ENCODE assay signal across 11 cellular contexts in genomic region chr7:23332881-23333612, GRCh38. TPM values are rescaled to one million over a fixed set of nuclear protein-coding genes. Genes with fewer than 3 reads are reported as not detected.
A peak's percentile ranks its signal among the peaks of the same experiment; 100 is the strongest.
DNase-seq lines count a peak whose midpoint lies in the region; ATAC-seq, FAIRE-seq and TF ChIP-seq lines count a peak whose summit lies in the region.
"Had no signal": no experiment of that assay in that cellular context is flagged by ENCODE, and none has a peak within 500 bp of the region (broad histone marks: within the 10 kb centered on the region; RNA-seq: fewer than 3 reads in every experiment).

No MANE protein-coding gene starts in this region.

- no peaks in the 10 kb centered on the region for H4K20me1 ChIP-seq in smooth muscle cell (ENCODE audit: low read depth)

- no peaks in the 10 kb centered on the region for H3K36me3 ChIP-seq in body of pancreas (replicated peaks in 1 of 2; ENCODE audit: insufficient read depth in 1 of 2, low read depth in 2 of 2)
- H3K36me3 ChIP-seq in smooth muscle cell (ENCODE audit: low read depth), result no peaks in the 10 kb centered on the region

- no peak overlapping the region for H2AFZ ChIP-seq in smooth muscle cell (ENCODE audit: low read depth)

- H3K9ac ChIP-seq in smooth muscle cell (ENCODE audit: low read depth), result peak overlapping the region; percentile 5

- WGBS in body of pancreas, 2 donors, result 7 to 11% methylated on average over 4 of the region's 4 CpGs
- WGBS in smooth muscle cell (ENCODE audit: low lambda C conversion rate), result 53% methylated on average over 4 of the region's 4 CpGs

- no peaks in the 10 kb centered on the region for H3K9me3 ChIP-seq in body of pancreas
- H3K9me3 ChIP-seq in smooth muscle cell (replicated peaks; ENCODE audit: low read depth), result no peaks in the 10 kb centered on the region

- no peaks in the 10 kb centered on the region for H3K79me2 ChIP-seq in smooth muscle cell (ENCODE audit: low read depth)

- DNase-seq in HTR-8/SVneo (ENCODE audit: insufficient read length, low spot score) (no peak), body of pancreas (peak in 3 of 4 donors; percentile 23 to 31 (median 27)), left ventricle myocardium superior (peak; percentile 32), smooth muscle cell (lab: John Stamatoyannopoulos, UW; ENCODE audit: unreplicated experiment) (no peak), ecto neural progenitor cell (ENCODE audit: low spot score) (no peak)
- no peak for DNase-seq in activated CD4-positive, CD25-positive, alpha-beta regulatory T cell treated with anti-CD3 and anti-CD28 coated beads, Interleukin-2, amount 50 U/mL, for 72 hours
- DNase-seq: activated CD4-positive, alpha-beta T cell treated with anti-CD3 and anti-CD28 coated beads for 48 hours; activated gamma-delta T cell treated with Interleukin-2 at 50 U/mL for 16 hours; nucleus accumbens; stimulated activated CD4-positive, alpha-beta T cell treated with anti-CD3 and anti-CD28 coated beads, Interleukin-2, amount 100 ng/mL, for 48 hours had no signal

- peak; percentile 49 for FAIRE-seq in HTR-8/SVneo (lab: Jason Lieb, UNC)

- H3K4me1 ChIP-seq in body of pancreas, result peaks cover 40% of the 10 kb centered on the region
- H3K4me1 ChIP-seq in smooth muscle cell (ENCODE audit: low read depth), result peaks cover 5% of the 10 kb centered on the region

- H3K4me2 ChIP-seq in smooth muscle cell, result peak overlapping the region; percentile 27

- TF ChIP-seq POLR2A in body of pancreas (IDR thresholded peaks at IDR 0.05), result no peak

- peak; percentile 49 for ATAC-seq in body of pancreas
- peak; percentile 78 for ATAC-seq in left ventricle myocardium superior
- ATAC-seq in GM21576 (IDR thresholded peaks at IDR 0.05; ENCODE audit: unreplicated experiment), result no peak

- intact Hi-C loops in body of pancreas (cut with DNase I) (no loop called here), left ventricle myocardium superior (cut with micrococcal nuclease) (no loop called here)

- no peak for TF ChIP-seq CTCF in body of pancreas (IDR thresholded peaks at IDR 0.05)
- TF ChIP-seq CTCF in smooth muscle cell (IDR thresholded peaks at IDR 0.05; ENCODE audit: borderline replicate concordance, insufficient read depth, poor library complexity, severe bottlenecking), result no peak

- H3K27ac ChIP-seq in body of pancreas (peak overlapping the region in 2 of 4 donors; percentile 47 to 48), smooth muscle cell (ENCODE audit: low read depth) (peak overlapping the region; percentile 71)

- H3K4me3 ChIP-seq in body of pancreas (no peak overlapping the region), smooth muscle cell (no peak overlapping the region)

- H3K27me3 ChIP-seq in body of pancreas (peaks cover 0 to 3% of the 10 kb centered on the region in 2 donors), smooth muscle cell (ENCODE audit: low read depth) (no peaks in the 10 kb centered on the region)

- peaks cover 6% of the 10 kb centered on the region for H3F3A ChIP-seq in smooth muscle cell (ENCODE audit: low read depth)

RNA-seq across cellular contexts. Expression of gene MALSU1, which starts 33.9 kb away (rescaled TPM):
- total RNA-seq in body of pancreas, result 10 to 100 TPM in 1 of 2 donors, 1 to 10 TPM in 1; 6.3 to 57.9 TPM
- total RNA-seq in left ventricle myocardium superior, result 123 TPM
- total RNA-seq in smooth muscle cell, result 77.7 and 89.8 TPM in 2 replicates
- 107 and 110 TPM in 2 replicates for polyA plus RNA-seq in smooth muscle cell

Comparison
In these comparisons a context has a peak if more than half of its experiments do, and no peak if none do; other contexts are left out.
1. DNase-seq: peak in body of pancreas (3 of 4) and left ventricle myocardium superior (single experiment); none in HTR-8/SVneo (single experiment), smooth muscle cell (single experiment), activated CD4-positive, CD25-positive, alpha-beta regulatory T cell treated with anti-CD3 and anti-CD28 coated beads, Interleukin-2, amount 50 U/mL, for 72 hours (single experiment) and ecto neural progenitor cell (single experiment).